9 cellular contexts compared by ENCODE assay signal in genomic region chr7:64618785-64619456, GRCh38. TPM values are rescaled to one million over a fixed set of nuclear protein-coding genes. Genes with fewer than 3 reads are reported as not detected.
DNase-seq lines count a peak whose midpoint lies in the region; ATAC-seq, FAIRE-seq and TF ChIP-seq lines count a peak whose summit lies in the region.
"Had no signal": no experiment of that assay in that cellular context is flagged by ENCODE, and none has a peak within 500 bp of the region (broad histone marks: within the 10 kb centered on the region; RNA-seq: fewer than 3 reads in every experiment).

No MANE protein-coding gene starts in this region.

- no peaks in the 10 kb centered on the region for H3K27me3 ChIP-seq in bronchial epithelial cell (ENCODE audit: control insufficient read depth, insufficient read depth, low read length)

- H3K27me3 Mint-ChIP-seq in CD14-positive monocyte (ENCODE audit: low read depth in 3 of 3) = peaks cover 0 to 2% (median 0%) of the 10 kb centered on the region in 3 donors
- H3K27me3 Mint-ChIP-seq: naive thymus-derived CD8-positive, alpha-beta T cell had no signal

- TF ChIP-seq CTCF in CD14-positive monocyte (IDR thresholded peaks at IDR 0.05) (peak; percentile 49), GM12864 (IDR thresholded peaks at IDR 0.05; ENCODE audit: low read depth, low read length, missing control alignments) (peak; percentile 43), bronchial epithelial cell (IDR thresholded peaks at IDR 0.05; ENCODE audit: insufficient read depth, low read length, severe bottlenecking) (peak; percentile 42)

- no peaks in the 10 kb centered on the region for H3K4me1 Mint-ChIP-seq in CD14-positive monocyte
- no peaks in the 10 kb centered on the region for H3K4me1 Mint-ChIP-seq in stimulated activated effector memory CD8-positive, alpha-beta T cell treated with anti-CD3 and anti-CD28 coated beads, Interleukin-12 subunit alpha, Interleukin-12 subunit beta, amount 100 ng/mL, for 72 hours

- FAIRE-seq in bronchial epithelial cell (lab: Jason Lieb, UNC) = no peak

- ATAC-seq in left lobe of liver = peak; percentile 98
- ATAC-seq in GM18511 (IDR thresholded peaks at IDR 0.05; ENCODE audit: unreplicated experiment) = no peak
- no peak for ATAC-seq in stimulated activated effector memory CD8-positive, alpha-beta T cell treated with anti-CD3 and anti-CD28 coated beads, Interleukin-12 subunit alpha, Interleukin-12 subunit beta, amount 100 ng/mL, for 72 hours
- ATAC-seq: naive thymus-derived CD8-positive, alpha-beta T cell had no signal

- intact Hi-C loops in CD14-positive monocyte (cut with micrococcal nuclease) = loop anchor here in 1 of 2 donors (5.0 kb wide), 1 partner anchor 437 kb away; no protein-coding TSS in a partner anchor

- DNase-seq in CD14-positive monocyte (ENCODE audit: low spot score) (no peak), GM12864 (ENCODE audit: low read depth) (peak; percentile 8), NCI-H69 (lab: John Stamatoyannopoulos, UW) (peak; percentile 64), bronchial epithelial cell (ENCODE audit: low read depth) (peak; percentile 54), left lobe of liver (ENCODE audit: low spot score) (no peak), C1 segment of cervical spinal cord (lab: John Stamatoyannopoulos, UW) (no peak)
- no peak for DNase-seq in stimulated activated effector memory CD8-positive, alpha-beta T cell treated with anti-CD3 and anti-CD28 coated beads, Interleukin-12 subunit alpha, Interleukin-12 subunit beta, amount 100 ng/mL, for 72 hours (ENCODE audit: low spot score in 2 of 2)

- no peak overlapping the region for H3K27ac Mint-ChIP-seq in CD14-positive monocyte
- no peak overlapping the region for H3K27ac Mint-ChIP-seq in stimulated activated effector memory CD8-positive, alpha-beta T cell treated with anti-CD3 and anti-CD28 coated beads, Interleukin-12 subunit alpha, Interleukin-12 subunit beta, amount 100 ng/mL, for 72 hours
- H3K27ac Mint-ChIP-seq: naive thymus-derived CD8-positive, alpha-beta T cell had no signal

- H3K4me3 ChIP-seq in GM12864 (ENCODE audit: low read depth, low read length) (no peak overlapping the region), bronchial epithelial cell (ENCODE audit: low read depth, low read length) (no peak overlapping the region)

- no peaks in the 10 kb centered on the region for H3K36me3 ChIP-seq in bronchial epithelial cell (ENCODE audit: control insufficient read depth, insufficient read depth, low read length)

- H3K36me3 Mint-ChIP-seq in CD14-positive monocyte = no peaks in the 10 kb centered on the region
- H3K36me3 Mint-ChIP-seq in stimulated activated effector memory CD8-positive, alpha-beta T cell treated with anti-CD3 and anti-CD28 coated beads, Interleukin-12 subunit alpha, Interleukin-12 subunit beta, amount 100 ng/mL, for 72 hours = no peaks in the 10 kb centered on the region

- peaks cover 12 to 48% (median 26%) of the 10 kb centered on the region in 7 donors for H3K9me3 Mint-ChIP-seq in CD14-positive monocyte
- H3K9me3 Mint-ChIP-seq in stimulated activated effector memory CD8-positive, alpha-beta T cell treated with anti-CD3 and anti-CD28 coated beads, Interleukin-12 subunit alpha, Interleukin-12 subunit beta, amount 100 ng/mL, for 72 hours = no peaks in the 10 kb centered on the region

- H3K4me3 Mint-ChIP-seq in CD14-positive monocyte = no peak overlapping the region
- H3K4me3 Mint-ChIP-seq in stimulated activated effector memory CD8-positive, alpha-beta T cell treated with anti-CD3 and anti-CD28 coated beads, Interleukin-12 subunit alpha, Interleukin-12 subunit beta, amount 100 ng/mL, for 72 hours = no peak overlapping the region
- H3K4me3 Mint-ChIP-seq: naive thymus-derived CD8-positive, alpha-beta T cell had no signal

RNA-seq across cellular contexts. Expression of gene ZNF107, which starts 47.0 kb away (rescaled TPM):
- polyA plus RNA-seq in CD14-positive monocyte = under 1 TPM; 0.44 to 0.89 TPM
- total RNA-seq in bronchial epithelial cell = 1.1 and 1.2 TPM in 2 replicates
- 0.70 TPM for total RNA-seq in left lobe of liver

RNA-seq across cellular contexts. Expression of gene ZNF680, which starts 56.0 kb away (rescaled TPM):
- polyA plus RNA-seq in CD14-positive monocyte = 1 to 10 TPM; 1.5 to 1.6 TPM
- 10.3 and 10.9 TPM in 2 replicates for total RNA-seq in bronchial epithelial cell
- 14.3 TPM for total RNA-seq in left lobe of liver

Comparison
In these comparisons a context has a peak if more than half of its experiments do, and no peak if none do; other contexts are left out.
1. DNase-seq: peak in GM12864 (single experiment), NCI-H69 (single experiment) and bronchial epithelial cell (single experiment); none in CD14-positive monocyte (single experiment), left lobe of liver (single experiment), C1 segment of cervical spinal cord (0 of 14) and stimulated activated effector memory CD8-positive, alpha-beta T cell treated with anti-CD3 and anti-CD28 coated beads, Interleukin-12 subunit alpha, Interleukin-12 subunit beta, amount 100 ng/mL, for 72 hours (0 of 2).
2. Peak in every context shown above with its lines, with median percentiles within 50 percentile points of each other: CTCF ChIP-seq.